Comparison of ENCODE assay signal across 8 cellular contexts in the genomic region with DNA sequence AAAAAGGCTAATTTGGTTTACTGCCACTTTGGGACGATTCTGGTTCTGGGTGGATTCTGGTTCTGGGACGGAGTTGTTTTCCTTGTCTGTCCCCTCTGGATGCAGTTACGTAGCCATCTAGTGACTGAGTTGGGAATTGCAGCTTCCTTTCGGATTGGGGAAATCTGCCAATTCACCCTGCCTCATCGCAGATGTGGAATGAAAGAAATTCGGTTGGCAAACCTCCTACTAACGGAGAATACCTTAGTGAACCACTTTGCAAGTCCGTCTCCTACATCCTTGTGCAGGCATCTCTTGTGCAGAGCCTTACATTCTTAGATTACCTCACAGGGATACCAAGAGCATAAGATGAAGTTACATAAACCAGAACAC. TPM values are rescaled to one million over a fixed set of nuclear protein-coding genes. Genes with fewer than 3 reads are reported as not detected.
DNase-seq lines count a peak whose midpoint lies in the region; ATAC-seq and TF ChIP-seq lines count a peak whose summit lies in the region.

No MANE protein-coding gene starts in this region.

- peaks cover 32% of the 10 kb centered on the region for H3K4me1 ChIP-seq in Karpas-422 (ENCODE audit: low read length)
- no peaks in the 10 kb centered on the region for H3K4me1 ChIP-seq in neuron (ENCODE audit: insufficient read depth, low read length)

- peak overlapping the region; percentile 75 for H3K4me2 ChIP-seq in Karpas-422 (ENCODE audit: low read depth, low read length, poor library complexity, severe bottlenecking)

- no peak overlapping the region for H3K27ac ChIP-seq in Karpas-422 (ENCODE audit: low read length)
- H3K27ac ChIP-seq in RWPE1, result no peak overlapping the region

- POLR2A ChIA-PET in RWPE1 (lab: Yijun Ruan, JAX; ENCODE audit: low non-redundant PET), result no interaction called here

- peak; percentile 85 for DNase-seq in DMS114 treated with DMSO at 0.1 percent for 48 hours (lab: John Stamatoyannopoulos, UW; ENCODE audit: unreplicated experiment)
- DNase-seq in Karpas-422, result peak; percentile 92
- peak; percentile 85 for DNase-seq in RWPE1 (ENCODE audit: low spot score)
- peak; percentile 38 for DNase-seq in activated effector memory CD4-positive, alpha-beta T cell treated with Interleukin-2 at 50 U/mL for 16 hours
- DNase-seq in foreskin fibroblast, result peak; percentile 86 to 96
- DNase-seq in stromal cell of bone marrow (ENCODE audit: low read depth), result peak; percentile 74

- H3K9me2 ChIP-seq in Karpas-422 (replicated peaks; ENCODE audit: insufficient read depth, low read length), result no peaks in the 10 kb centered on the region

- ATAC-seq in HG02610 (IDR thresholded peaks at IDR 0.05; ENCODE audit: unreplicated experiment), result no peak

- TF ChIP-seq CTCF in RWPE1 (conservative IDR thresholded peaks at IDR 0.05; ENCODE audit: low read depth) (peak; percentile 99), foreskin fibroblast (IDR thresholded peaks at IDR 0.05; ENCODE audit: low read depth, low read length) (peak; percentile 97)

- H2AFZ ChIP-seq in Karpas-422 (ENCODE audit: low read length) (peak overlapping the region; percentile 91), neuron (ENCODE audit: low read depth, low read length) (peak overlapping the region; percentile 82)

- peak overlapping the region; percentile 64 for H3K4me3 ChIP-seq in Karpas-422 (ENCODE audit: low read length)
- H3K4me3 ChIP-seq in foreskin fibroblast (ENCODE audit: low read depth in 1 of 2, low read length in 2 of 2), result peak overlapping the region; percentile 30 to 48
- H3K4me3 ChIP-seq in neuron (ENCODE audit: low read length), result peak overlapping the region; percentile 34

- H3K36me3 ChIP-seq in Karpas-422 (ENCODE audit: insufficient read depth, low read length) (no peaks in the 10 kb centered on the region), neuron (ENCODE audit: insufficient read depth, low read length) (no peaks in the 10 kb centered on the region)

- H3K9me3 ChIP-seq in Karpas-422 (ENCODE audit: low read length) (no peaks in the 10 kb centered on the region), neuron (ENCODE audit: low read length) (no peaks in the 10 kb centered on the region)

- H4K20me1 ChIP-seq in Karpas-422 (ENCODE audit: insufficient read depth, low read depth, low read length), result no peaks in the 10 kb centered on the region

- CTCF ChIA-PET in RWPE1 (lab: Yijun Ruan, JAX), result interaction anchor here (0.5 to 1.4 kb wide), 13 partner anchors 8 to 333 kb away, joined by 3 to 11 read pairs (median 5); a partner anchor contains a TSS

- H3K27me3 ChIP-seq in Karpas-422 (ENCODE audit: low read length) (no peaks in the 10 kb centered on the region), neuron (ENCODE audit: insufficient read depth, low read length) (no peaks in the 10 kb centered on the region)

- H3K79me2 ChIP-seq in Karpas-422 (ENCODE audit: low read length), result no peaks in the 10 kb centered on the region

- H3K9ac ChIP-seq in Karpas-422 (ENCODE audit: low read length), result peak overlapping the region; percentile 59

RNA-seq across cellular contexts. Expression of a gene that starts 31.5 kb away (rescaled TPM):
- total RNA-seq in Karpas-422 (2014; rRNA removed; shearing (Covaris generic); ENCODE audit: low replicate concordance), result 13.6 and 26.5 TPM in 2 replicates

Comparison
In these comparisons a context has a peak if more than half of its experiments do, and no peak if none do; other contexts are left out.
1. DNase-seq: peak in every context shown above with its lines; median percentile 92 in Karpas-422; 91 in foreskin fibroblast; 85 in DMS114 treated with DMSO at 0.1 percent for 48 hours; 85 in RWPE1; 74 in stromal cell of bone marrow; 38 in activated effector memory CD4-positive, alpha-beta T cell treated with Interleukin-2 at 50 U/mL for 16 hours.